1 cellular context compared by ENCODE assay signal in the genomic region with DNA sequence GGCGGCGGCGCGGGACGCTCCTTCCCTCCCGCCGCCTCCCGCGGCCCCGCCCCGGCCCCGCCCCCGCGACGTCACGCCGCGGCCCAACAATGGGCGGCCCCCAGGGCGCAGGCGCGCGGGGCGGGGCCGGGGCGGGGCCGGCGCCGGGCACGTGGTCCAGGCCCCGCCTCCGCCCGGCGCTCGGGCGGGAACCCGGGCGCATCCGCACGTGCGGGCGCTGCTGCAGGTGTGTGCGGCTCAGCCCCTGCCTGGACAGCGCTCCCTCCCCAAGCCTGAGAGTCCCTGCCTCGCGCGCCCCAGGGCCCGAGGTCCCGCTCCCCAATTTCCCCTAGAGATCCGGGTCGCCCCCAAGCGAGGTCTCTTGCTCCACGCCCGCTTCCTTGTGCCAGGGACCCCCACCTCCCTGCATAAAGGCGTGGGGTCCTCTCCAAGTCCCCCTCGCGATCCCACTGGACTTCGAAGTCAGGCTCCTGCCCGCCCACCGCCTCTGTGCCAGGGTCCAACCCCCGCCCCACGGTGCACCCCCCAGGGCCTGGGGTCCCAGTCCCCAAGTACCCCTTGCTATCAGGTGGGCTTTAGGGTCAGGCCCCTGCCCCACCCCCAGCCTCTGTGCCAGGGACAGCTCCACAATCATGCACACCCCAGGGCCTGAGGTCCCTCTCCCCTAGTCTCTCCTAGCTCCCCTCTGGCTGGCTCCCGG.
TF ChIP-seq lines count a peak whose summit lies in the region.

TSS of gene MEX3D (minus strand) at position 6 of the 700 bp plus-strand sequence. CDS start 267 bp downstream, outside the sequence.

TF ChIP-seq in HepG2, 621 proteins besides CTCF, POLR2A, EP300 and RAD21 (continued from another document and continues in another):
- TF ChIP-seq, protein P1, sequence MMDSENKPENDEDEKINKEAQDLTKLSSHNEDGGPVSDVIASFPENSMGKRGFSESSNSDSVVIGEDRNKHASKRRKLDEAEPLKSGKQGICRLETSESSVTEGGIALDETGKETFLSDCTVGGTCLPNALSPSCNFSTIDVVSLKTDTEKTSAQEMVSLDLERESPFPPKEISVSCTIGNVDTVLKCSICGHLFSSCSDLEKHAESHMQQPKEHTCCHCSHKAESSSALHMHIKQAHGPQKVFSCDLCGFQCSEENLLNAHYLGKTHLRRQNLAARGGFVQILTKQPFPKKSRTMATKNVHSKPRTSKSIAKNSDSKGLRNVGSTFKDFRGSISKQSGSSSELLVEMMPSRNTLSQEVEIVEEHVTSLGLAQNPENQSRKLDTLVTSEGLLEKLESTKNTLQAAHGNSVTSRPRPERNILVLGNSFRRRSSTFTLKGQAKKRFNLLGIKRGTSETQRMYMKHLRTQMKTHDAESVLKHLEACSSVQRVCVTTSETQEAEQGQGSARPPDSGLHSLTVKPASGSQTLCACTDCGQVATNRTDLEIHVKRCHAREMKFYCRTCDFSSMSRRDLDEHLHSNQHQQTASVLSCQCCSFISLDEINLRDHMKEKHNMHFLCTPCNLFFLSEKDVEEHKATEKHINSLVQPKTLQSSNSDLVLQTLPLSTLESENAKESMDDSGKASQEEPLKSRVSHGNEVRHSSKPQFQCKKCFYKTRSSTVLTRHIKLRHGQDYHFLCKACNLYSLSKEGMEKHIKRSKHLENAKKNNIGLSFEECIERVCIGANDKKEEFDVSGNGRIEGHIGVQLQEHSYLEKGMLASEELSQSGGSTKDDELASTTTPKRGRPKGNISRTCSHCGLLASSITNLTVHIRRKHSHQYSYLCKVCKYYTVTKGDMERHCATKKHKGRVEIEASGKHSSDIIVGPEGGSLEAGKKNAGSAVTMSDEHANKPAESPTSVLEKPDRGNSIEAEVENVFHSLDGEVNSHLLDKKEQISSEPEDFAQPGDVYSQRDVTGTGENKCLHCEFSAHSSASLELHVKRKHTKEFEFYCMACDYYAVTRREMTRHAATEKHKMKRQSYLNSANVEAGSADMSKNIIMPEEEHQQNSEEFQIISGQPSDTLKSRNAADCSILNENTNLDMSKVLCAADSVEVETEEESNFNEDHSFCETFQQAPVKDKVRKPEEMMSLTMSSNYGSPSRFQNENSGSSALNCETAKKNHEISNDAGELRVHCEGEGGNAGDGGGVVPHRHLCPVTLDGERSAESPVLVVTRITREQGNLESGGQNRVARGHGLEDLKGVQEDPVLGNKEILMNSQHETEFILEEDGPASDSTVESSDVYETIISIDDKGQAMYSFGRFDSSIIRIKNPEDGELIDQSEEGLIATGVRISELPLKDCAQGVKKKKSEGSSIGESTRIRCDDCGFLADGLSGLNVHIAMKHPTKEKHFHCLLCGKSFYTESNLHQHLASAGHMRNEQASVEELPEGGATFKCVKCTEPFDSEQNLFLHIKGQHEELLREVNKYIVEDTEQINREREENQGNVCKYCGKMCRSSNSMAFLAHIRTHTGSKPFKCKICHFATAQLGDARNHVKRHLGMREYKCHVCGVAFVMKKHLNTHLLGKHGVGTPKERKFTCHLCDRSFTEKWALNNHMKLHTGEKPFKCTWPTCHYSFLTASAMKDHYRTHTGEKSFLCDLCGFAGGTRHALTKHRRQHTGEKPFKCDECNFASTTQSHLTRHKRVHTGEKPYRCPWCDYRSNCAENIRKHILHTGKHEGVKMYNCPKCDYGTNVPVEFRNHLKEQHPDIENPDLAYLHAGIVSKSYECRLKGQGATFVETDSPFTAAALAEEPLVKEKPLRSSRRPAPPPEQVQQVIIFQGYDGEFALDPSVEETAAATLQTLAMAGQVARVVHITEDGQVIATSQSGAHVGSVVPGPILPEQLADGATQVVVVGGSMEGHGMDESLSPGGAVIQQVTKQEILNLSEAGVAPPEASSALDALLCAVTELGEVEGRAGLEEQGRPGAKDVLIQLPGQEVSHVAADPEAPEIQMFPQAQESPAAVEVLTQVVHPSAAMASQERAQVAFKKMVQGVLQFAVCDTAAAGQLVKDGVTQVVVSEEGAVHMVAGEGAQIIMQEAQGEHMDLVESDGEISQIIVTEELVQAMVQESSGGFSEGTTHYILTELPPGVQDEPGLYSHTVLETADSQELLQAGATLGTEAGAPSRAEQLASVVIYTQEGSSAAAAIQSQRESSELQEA (CRISPR knock-in tag; IDR thresholded peaks at IDR 0.05; ENCODE audit: not compliant biosample characterization), result no peak
- TF ChIP-seq PRMT3 (CRISPR knock-in tag; IDR thresholded peaks at IDR 0.05; ENCODE audit: borderline replicate concordance, low read depth) (peak; percentile 93), ZNF607 (CRISPR knock-in tag; IDR thresholded peaks at IDR 0.05; ENCODE audit: borderline replicate concordance) (peak; percentile 60; the same call in 1 of the 2 replicates), HNF4A (CRISPR knock-in tag; IDR thresholded peaks at IDR 0.05) (no peak), NR2F1 (CRISPR knock-in tag; IDR thresholded peaks at IDR 0.05) (no peak), ZNF274 (CRISPR knock-in tag; IDR thresholded peaks at IDR 0.05) (peak; percentile 78; the same call in 1 of the 2 replicates), ATF7-NPFF (CRISPR knock-in tag; IDR thresholded peaks at IDR 0.05; ENCODE audit: low read depth) (peak; percentile 92), MED13 (CRISPR knock-in tag; IDR thresholded peaks at IDR 0.05) (0 out of 2 replicates have a peak, but pooled peaks have one; percentile 62), GABPB1 (CRISPR knock-in tag; IDR thresholded peaks at IDR 0.05) (peak; percentile 56; the same call in 1 of the 2 replicates), ZNF230 (CRISPR knock-in tag; IDR thresholded peaks at IDR 0.05) (peak; percentile 88; the same call in 1 of the 2 replicates), ZFY (CRISPR knock-in tag; IDR thresholded peaks at IDR 0.05) (peak; percentile 46; the same call in 1 of the 2 replicates), ZSCAN22 (CRISPR knock-in tag; IDR thresholded peaks at IDR 0.05) (0 out of 2 replicates have a peak, but pooled peaks have one; percentile 39), CSRNP1 (CRISPR knock-in tag; IDR thresholded peaks at IDR 0.05) (0 out of 2 replicates have a peak, but pooled peaks have one; percentile 54), ATF7 (IDR thresholded peaks at IDR 0.05) (no peak), ATF7 (CRISPR knock-in tag; IDR thresholded peaks at IDR 0.05) (0 out of 2 replicates have a peak, but pooled peaks have one; percentile 43), PLRG1 (conservative IDR thresholded peaks at IDR 0.05) (no peak), EZH2 (conservative IDR thresholded peaks at IDR 0.05; ENCODE audit: low read depth, low read length) (no peak), FLYWCH1 (CRISPR knock-in tag; IDR thresholded peaks at IDR 0.05) (peak; percentile 59; the same call in 1 of the 2 replicates), ISL2 (CRISPR knock-in tag; IDR thresholded peaks at IDR 0.05) (0 out of 2 replicates have a peak, but pooled peaks have one; percentile 18), NAIF1 (CRISPR knock-in tag; IDR thresholded peaks at IDR 0.05; ENCODE audit: borderline replicate concordance) (peak; percentile 59; the same call in 1 of the 2 replicates), ZNF546 (CRISPR knock-in tag; conservative IDR thresholded peaks at IDR 0.05) (peak; percentile 78; the same call in 1 of the 2 replicates), ZC3H13 (CRISPR knock-in tag; IDR thresholded peaks at IDR 0.05) (peak; percentile 67; the same call in 1 of the 2 replicates), ZNF557 (CRISPR knock-in tag; IDR thresholded peaks at IDR 0.05) (0 out of 2 replicates have a peak, but pooled peaks have one; percentile 58), ZNF564 (CRISPR knock-in tag; IDR thresholded peaks at IDR 0.05) (peak; percentile 59; the same call in 1 of the 2 replicates), ZNF441 (CRISPR knock-in tag; IDR thresholded peaks at IDR 0.05; ENCODE audit: borderline replicate concordance) (no peak), ETV5 (CRISPR knock-in tag; IDR thresholded peaks at IDR 0.05; ENCODE audit: borderline replicate concordance) (0 out of 2 replicates have a peak, but pooled peaks have one; percentile 16), ZNF280B (CRISPR knock-in tag; IDR thresholded peaks at IDR 0.05; ENCODE audit: borderline replicate concordance) (peak; percentile 64; the same call in 1 of the 2 replicates), ZNF180 (CRISPR knock-in tag; IDR thresholded peaks at IDR 0.05; ENCODE audit: borderline replicate concordance, low read depth) (no peak), TFDP2 (CRISPR knock-in tag; IDR thresholded peaks at IDR 0.05) (peak; percentile 91), ZNF276 (CRISPR knock-in tag; IDR thresholded peaks at IDR 0.05; ENCODE audit: low read depth) (peak; percentile 82; the same call in 1 of the 2 replicates), RNF2 (conservative IDR thresholded peaks at IDR 0.05; ENCODE audit: low read depth) (peak; percentile 92), ZNF761 (CRISPR knock-in tag; conservative IDR thresholded peaks at IDR 0.05) (peak; percentile 84; the same call in 1 of the 2 replicates), FOSL1 (CRISPR knock-in tag; IDR thresholded peaks at IDR 0.05; ENCODE audit: borderline replicate concordance) (no peak), WIZ (CRISPR knock-in tag; IDR thresholded peaks at IDR 0.05) (0 out of 2 replicates have a peak, but pooled peaks have one; percentile 51), TRIM24 (CRISPR knock-in tag; IDR thresholded peaks at IDR 0.05) (no peak), ERF (CRISPR knock-in tag; IDR thresholded peaks at IDR 0.05) (peak; percentile 63; the same call in 1 of the 2 replicates), TCF7L2 (IDR thresholded peaks at IDR 0.05; ENCODE audit: low read depth, low read length) (no peak)
- TF ChIP-seq, protein P2, sequence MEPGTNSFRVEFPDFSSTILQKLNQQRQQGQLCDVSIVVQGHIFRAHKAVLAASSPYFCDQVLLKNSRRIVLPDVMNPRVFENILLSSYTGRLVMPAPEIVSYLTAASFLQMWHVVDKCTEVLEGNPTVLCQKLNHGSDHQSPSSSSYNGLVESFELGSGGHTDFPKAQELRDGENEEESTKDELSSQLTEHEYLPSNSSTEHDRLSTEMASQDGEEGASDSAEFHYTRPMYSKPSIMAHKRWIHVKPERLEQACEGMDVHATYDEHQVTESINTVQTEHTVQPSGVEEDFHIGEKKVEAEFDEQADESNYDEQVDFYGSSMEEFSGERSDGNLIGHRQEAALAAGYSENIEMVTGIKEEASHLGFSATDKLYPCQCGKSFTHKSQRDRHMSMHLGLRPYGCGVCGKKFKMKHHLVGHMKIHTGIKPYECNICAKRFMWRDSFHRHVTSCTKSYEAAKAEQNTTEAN (CRISPR knock-in tag; conservative IDR thresholded peaks at IDR 0.05), result peak; percentile 83
- TF ChIP-seq, protein P3, sequence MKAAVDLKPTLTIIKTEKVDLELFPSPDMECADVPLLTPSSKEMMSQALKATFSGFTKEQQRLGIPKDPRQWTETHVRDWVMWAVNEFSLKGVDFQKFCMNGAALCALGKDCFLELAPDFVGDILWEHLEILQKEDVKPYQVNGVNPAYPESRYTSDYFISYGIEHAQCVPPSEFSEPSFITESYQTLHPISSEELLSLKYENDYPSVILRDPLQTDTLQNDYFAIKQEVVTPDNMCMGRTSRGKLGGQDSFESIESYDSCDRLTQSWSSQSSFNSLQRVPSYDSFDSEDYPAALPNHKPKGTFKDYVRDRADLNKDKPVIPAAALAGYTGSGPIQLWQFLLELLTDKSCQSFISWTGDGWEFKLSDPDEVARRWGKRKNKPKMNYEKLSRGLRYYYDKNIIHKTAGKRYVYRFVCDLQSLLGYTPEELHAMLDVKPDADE (CRISPR knock-in tag; IDR thresholded peaks at IDR 0.05), result 0 out of 2 replicates have a peak, but pooled peaks have one; percentile 50
